ENCODE assay signal across 8 cellular contexts in the genomic region with DNA sequence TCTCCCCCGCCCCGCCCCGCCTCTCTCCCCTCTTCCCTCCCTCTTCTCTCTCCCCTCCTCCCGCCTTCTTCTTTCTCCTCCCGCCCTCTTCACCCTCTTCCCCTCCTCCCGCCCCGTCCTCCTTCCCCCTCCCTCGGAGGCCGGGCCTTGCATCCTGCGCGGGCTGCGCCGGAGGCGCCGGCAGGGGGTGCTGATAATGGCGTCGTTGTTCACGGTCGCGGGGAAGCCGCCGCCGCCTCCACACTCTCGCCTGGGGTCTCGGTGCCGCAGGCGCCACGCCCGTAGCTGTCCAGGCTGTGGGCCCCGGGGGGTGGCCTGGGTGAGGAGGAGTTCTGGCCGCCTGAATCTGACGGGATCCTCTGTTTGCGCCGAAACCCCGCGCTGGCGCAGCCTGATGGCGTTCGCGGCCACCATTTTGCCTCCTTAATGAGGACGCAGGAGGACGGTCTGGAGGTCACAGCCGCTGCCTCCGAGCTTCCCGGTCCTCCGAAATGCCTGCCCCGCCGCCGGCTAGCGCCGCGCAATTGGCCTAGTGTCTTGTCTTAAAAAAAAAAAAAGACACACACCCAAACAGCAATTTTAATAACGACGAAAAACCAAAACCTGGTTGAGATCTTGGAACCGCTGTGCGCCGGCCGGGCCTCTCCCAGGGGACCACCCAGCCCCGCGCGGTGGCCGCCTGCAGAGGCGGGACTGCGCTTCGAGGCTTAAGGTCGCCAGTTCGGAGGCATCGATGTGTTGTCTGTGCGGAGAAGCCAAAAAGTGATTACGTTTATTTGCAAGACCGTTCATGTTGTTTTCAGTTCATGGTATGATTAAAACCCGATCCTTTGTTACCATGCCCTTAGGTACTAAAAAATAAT.
DNase-seq lines count a peak whose midpoint lies in the region; ATAC-seq and TF ChIP-seq lines count a peak whose summit lies in the region.

No MANE protein-coding gene starts in this region.

- H3K36me3 Mint-ChIP-seq in activated T-helper 17 cell treated with anti-CD3 and anti-CD28 coated beads, Interleukin-2, amount 50 U/mL, for 72 hours (ENCODE audit: low read depth): no peaks in the 10 kb centered on the region
- H3K36me3 Mint-ChIP-seq in natural killer cell treated with Interleukin-12 subunit alpha and Interleukin-12 subunit beta and Interleukin-15 and Interleukin-18, amount 100 ng/mL, for 72 hours: no peaks in the 10 kb centered on the region

- H3K4me3 Mint-ChIP-seq in activated T-helper 17 cell treated with anti-CD3 and anti-CD28 coated beads, Interleukin-2, amount 50 U/mL, for 72 hours: peak overlapping the region; percentile 95
- peak overlapping the region; percentile 93 for H3K4me3 Mint-ChIP-seq in natural killer cell treated with Interleukin-12 subunit alpha and Interleukin-12 subunit beta and Interleukin-15 and Interleukin-18, amount 100 ng/mL, for 72 hours

- H3K27ac Mint-ChIP-seq in activated T-helper 17 cell treated with anti-CD3 and anti-CD28 coated beads, Interleukin-2, amount 50 U/mL, for 72 hours: peak overlapping the region; percentile 98
- H3K27ac Mint-ChIP-seq in natural killer cell treated with Interleukin-12 subunit alpha and Interleukin-12 subunit beta and Interleukin-15 and Interleukin-18, amount 100 ng/mL, for 72 hours: peak overlapping the region; percentile 97 to 99

- peak; percentile 73 for TF ChIP-seq CTCF in LNCAP (IDR thresholded peaks at IDR 0.05)

- H3K9me3 Mint-ChIP-seq in activated T-helper 17 cell treated with anti-CD3 and anti-CD28 coated beads, Interleukin-2, amount 50 U/mL, for 72 hours: no peaks in the 10 kb centered on the region
- H3K9me3 Mint-ChIP-seq in natural killer cell treated with Interleukin-12 subunit alpha and Interleukin-12 subunit beta and Interleukin-15 and Interleukin-18, amount 100 ng/mL, for 72 hours: no peaks in the 10 kb centered on the region

- H3K27me3 Mint-ChIP-seq in activated T-helper 17 cell treated with anti-CD3 and anti-CD28 coated beads, Interleukin-2, amount 50 U/mL, for 72 hours: no peaks in the 10 kb centered on the region
- no peaks in the 10 kb centered on the region for H3K27me3 Mint-ChIP-seq in natural killer cell treated with Interleukin-12 subunit alpha and Interleukin-12 subunit beta and Interleukin-15 and Interleukin-18, amount 100 ng/mL, for 72 hours

- peak; percentile 85 for ATAC-seq in activated T-helper 17 cell treated with anti-CD3 and anti-CD28 coated beads, Interleukin-2, amount 50 U/mL, for 72 hours (replicated peaks)
- peak; percentile 93 to 95 for ATAC-seq in natural killer cell treated with Interleukin-12 subunit alpha and Interleukin-12 subunit beta and Interleukin-15 and Interleukin-18, amount 100 ng/mL, for 72 hours

- peak; percentile 95 for DNase-seq in ELR (ENCODE audit: low read depth)
- peak; percentile 91 for DNase-seq in H4 (ENCODE audit: low spot score)
- peak; percentile 95 for DNase-seq in RPMI7951 (ENCODE audit: low read depth)
- DNase-seq in fibroblast of peridontal ligament (ENCODE audit: extremely low read depth): peak; percentile 95
- DNase-seq in natural killer cell treated with Interleukin-12 subunit alpha and Interleukin-12 subunit beta and Interleukin-15 and Interleukin-18, amount 100 ng/mL, for 72 hours (ENCODE audit: low spot score): peak; percentile 95
- DNase-seq in stimulated activated naive CD4-positive, alpha-beta T cell treated with Interleukin-2 at 50 U/mL for 16 hours (lab: John Stamatoyannopoulos, UW): peak; percentile 97

- peaks cover 6% of the 10 kb centered on the region for H3K4me1 Mint-ChIP-seq in activated T-helper 17 cell treated with anti-CD3 and anti-CD28 coated beads, Interleukin-2, amount 50 U/mL, for 72 hours
- peaks cover 9 to 23% of the 10 kb centered on the region in 2 donors for H3K4me1 Mint-ChIP-seq in natural killer cell treated with Interleukin-12 subunit alpha and Interleukin-12 subunit beta and Interleukin-15 and Interleukin-18, amount 100 ng/mL, for 72 hours (ENCODE audit: low read depth in 2 of 2)

Comparison
In these comparisons a context has a peak if more than half of its experiments do, and no peak if none do; other contexts are left out.
1. Peak in every context shown above with its lines: DNase-seq and ATAC-seq.